8 cellular contexts compared by ENCODE assay signal in the genomic region with DNA sequence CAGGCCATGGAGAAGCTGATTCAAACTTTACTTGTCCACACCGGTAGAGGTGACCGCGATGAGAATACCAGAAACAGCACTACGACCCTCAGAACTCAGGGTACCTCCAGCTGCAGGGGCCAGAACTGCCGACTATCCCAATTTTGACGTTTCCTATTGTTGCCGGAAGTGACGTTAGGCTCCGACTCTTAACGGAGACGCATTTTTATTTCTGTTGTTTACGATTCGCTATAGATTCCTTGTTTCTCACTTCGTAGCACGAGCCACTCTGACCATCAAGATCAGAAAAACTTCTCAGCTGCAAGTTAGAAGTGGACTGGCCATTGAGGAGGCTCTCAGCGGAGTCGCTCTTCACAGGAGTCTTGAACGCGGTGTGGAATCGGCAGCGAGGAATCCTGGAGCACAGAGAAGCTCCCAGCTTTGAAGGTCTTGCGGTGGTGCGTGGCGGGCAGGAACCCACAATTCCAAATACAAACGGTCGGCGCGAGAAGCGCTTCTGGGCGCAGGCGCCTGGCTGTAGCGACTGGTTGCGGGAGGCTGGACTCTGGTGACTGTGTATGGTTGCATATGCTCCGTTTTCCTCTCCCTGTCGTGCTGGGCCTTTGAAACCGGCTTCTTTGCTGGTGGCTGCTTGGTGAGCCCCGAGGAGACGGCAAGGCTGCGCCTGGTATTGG. TPM values are rescaled to one million over a fixed set of nuclear protein-coding genes. Genes with fewer than 3 reads are reported as not detected.
DNase-seq lines count a peak whose midpoint lies in the region; FAIRE-seq and TF ChIP-seq lines count a peak whose summit lies in the region.

A gene with protein sequence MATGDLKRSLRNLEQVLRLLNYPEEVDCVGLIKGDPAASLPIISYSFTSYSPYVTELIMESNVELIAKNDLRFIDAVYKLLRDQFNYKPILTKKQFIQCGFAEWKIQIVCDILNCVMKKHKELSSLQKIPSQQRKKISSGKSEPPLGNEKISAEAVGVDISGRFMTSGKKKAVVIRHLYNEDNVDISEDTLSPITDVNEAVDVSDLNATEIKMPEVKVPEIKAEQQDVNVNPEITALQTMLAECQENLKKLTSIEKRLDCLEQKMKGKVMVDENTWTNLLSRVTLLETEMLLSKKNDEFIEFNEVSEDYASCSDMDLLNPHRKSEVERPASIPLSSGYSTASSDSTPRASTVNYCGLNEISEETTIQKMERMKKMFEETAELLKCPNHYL (plus strand): TSS at position 405 of the 674 bp plus-strand sequence. CDS start 15,211 bp downstream, outside the sequence.
A gene with protein sequence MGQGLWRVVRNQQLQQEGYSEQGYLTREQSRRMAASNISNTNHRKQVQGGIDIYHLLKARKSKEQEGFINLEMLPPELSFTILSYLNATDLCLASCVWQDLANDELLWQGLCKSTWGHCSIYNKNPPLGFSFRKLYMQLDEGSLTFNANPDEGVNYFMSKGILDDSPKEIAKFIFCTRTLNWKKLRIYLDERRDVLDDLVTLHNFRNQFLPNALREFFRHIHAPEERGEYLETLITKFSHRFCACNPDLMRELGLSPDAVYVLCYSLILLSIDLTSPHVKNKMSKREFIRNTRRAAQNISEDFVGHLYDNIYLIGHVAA (minus strand): TSS at position 161 of the 674 bp plus-strand sequence. CDS start 20,575 bp downstream, outside the sequence.

- 0 out of 2 replicates have a peak, but pooled peaks cover 2% of the 10 kb centered on the region for H3K4me1 ChIP-seq in ES-I3 (ENCODE audit: insufficient read depth, low read length)

- peak; percentile 33 for FAIRE-seq in H54 (lab: Jason Lieb, UNC)

- peak within 1 kb of the TSS; percentile 98 for H3K27ac ChIP-seq in substantia nigra (ENCODE audit: low read depth, low read length, poor library complexity, severe bottlenecking)

- H3K9me3 ChIP-seq in ES-I3 (ENCODE audit: control insufficient read depth, insufficient read depth, low read length): no peaks in the 10 kb centered on the region

- peak; percentile 15 for DNase-seq in H54 (ENCODE audit: insufficient read length, low spot score)
- peak; percentile 78 for DNase-seq in LoVo (ENCODE audit: low spot score)
- peak; percentile 84 for DNase-seq in SK-MEL-5 (ENCODE audit: low read depth, low spot score)
- DNase-seq in activated naive CD4-positive, alpha-beta T cell treated with Interleukin-2 at 50 U/mL for 16 hours: peak; percentile 65
- DNase-seq in germinal center (ENCODE audit: low spot score): peak; percentile 64
- peak; percentile 30 for DNase-seq in non-pigmented ciliary epithelial cell (ENCODE audit: low read depth)
- peak in 48 of 49 donors; percentile 8 to 94 (median 72) for DNase-seq in substantia nigra (lab: John Stamatoyannopoulos, UW)

- in situ Hi-C loops in SK-MEL-5 (cut with HindIII; ENCODE audit: low pct_unique_long_range_greater_than_20kb, low sequenced_read_pairs): no loop called here

- H3K9ac ChIP-seq in ES-I3 (ENCODE audit: low read depth, low read length): peak within 1 kb of the TSS; percentile 99

- no peaks in the 10 kb centered on the region for H3K36me3 ChIP-seq in ES-I3 (ENCODE audit: insufficient read depth, low read length)

- TF ChIP-seq POLR2A in H54 (IDR thresholded peaks at IDR 0.05; ENCODE audit: low read depth, low read length): peak; percentile 40

RNA-seq across cellular contexts. Expression of the first gene that starts in this region (rescaled TPM):
- total RNA-seq in SK-MEL-5 (2014; rRNA removed; shearing (Covaris generic)): 13.5 and 14.0 TPM in 2 replicates
- polyA plus RNA-seq in SK-MEL-5 (2015; cell fraction: cytosol; rRNA removed): 8.2 and 10.4 TPM in 2 replicates
- polyA plus RNA-seq in SK-MEL-5 (2015; cell fraction: nucleus; rRNA removed): 44.5 and 48.2 TPM in 2 replicates

RNA-seq across cellular contexts. Expression of the second gene that starts in this region (rescaled TPM):
- 35.2 and 37.2 TPM in 2 replicates for total RNA-seq in SK-MEL-5 (2014; rRNA removed; shearing (Covaris generic))
- 21.0 and 23.0 TPM in 2 replicates for polyA plus RNA-seq in SK-MEL-5 (2015; cell fraction: cytosol; rRNA removed)
- 8.7 and 14.7 TPM in 2 replicates for polyA plus RNA-seq in SK-MEL-5 (2015; cell fraction: nucleus; rRNA removed)

Comparison
In these comparisons a context has a peak if more than half of its experiments do, and no peak if none do; other contexts are left out.
1. Peak in every context shown above with its lines: DNase-seq and H3K27ac ChIP-seq.
2. DNase-seq: peak in every context shown above with its lines; median percentile 84 in SK-MEL-5; 78 in LoVo; 72 in substantia nigra; 65 in activated naive CD4-positive, alpha-beta T cell treated with Interleukin-2 at 50 U/mL for 16 hours; 64 in germinal center; 30 in non-pigmented ciliary epithelial cell; 15 in H54.